ENCODE assay signal across 13 cellular contexts in the genomic region with DNA sequence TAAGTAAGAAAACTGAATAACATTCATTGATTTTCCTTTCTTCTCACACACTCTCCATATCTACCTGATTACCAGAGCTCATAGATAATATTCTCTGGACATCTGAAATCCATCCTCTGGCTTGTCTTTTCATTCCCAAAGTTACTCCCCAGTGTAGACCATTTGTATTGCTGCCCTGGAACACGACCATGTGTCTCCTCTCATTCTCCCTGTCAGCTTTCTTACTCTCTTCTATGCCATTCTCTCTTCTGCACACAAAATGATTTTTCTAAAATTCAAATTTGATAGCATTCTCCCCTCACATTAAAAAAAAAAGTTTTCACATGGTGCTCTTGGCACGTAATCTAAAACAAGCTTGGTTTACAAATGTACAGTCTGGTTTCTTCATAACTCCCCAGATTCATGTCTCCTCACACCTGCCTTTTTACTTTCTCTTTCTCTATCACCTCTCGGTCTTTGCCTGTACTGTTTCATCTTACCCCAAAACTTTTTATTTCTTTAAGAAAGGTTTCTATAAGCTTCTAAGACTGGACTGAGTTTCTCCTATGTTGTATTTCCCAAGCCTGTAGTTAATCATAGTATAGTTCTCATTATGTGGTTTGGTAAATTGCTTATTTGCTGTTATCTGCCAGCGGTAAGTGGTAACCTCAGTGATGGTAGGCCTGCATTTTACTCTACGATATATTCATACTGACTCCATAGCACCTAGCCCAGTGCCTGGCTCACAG. TPM values are rescaled to one million over a fixed set of nuclear protein-coding genes. Genes with fewer than 3 reads are reported as not detected.
A peak's percentile ranks its signal among the peaks of the same experiment; 100 is the strongest.
DNase-seq lines count a peak whose midpoint lies in the region; ATAC-seq, FAIRE-seq and TF ChIP-seq lines count a peak whose summit lies in the region.
"Had no signal": no experiment of that assay in that cellular context is flagged by ENCODE, and none has a peak within 500 bp of the region (broad histone marks: within the 10 kb centered on the region; RNA-seq: fewer than 3 reads in every experiment).

No MANE protein-coding gene starts in this region.

- TF ChIP-seq CTCF in KMS-11 (conservative IDR thresholded peaks at IDR 0.05; ENCODE audit: low read depth, low read length) (no peak), right lobe of liver (IDR thresholded peaks at IDR 0.05) (no peak), endodermal cell (conservative IDR thresholded peaks at IDR 0.05) (no peak)

- intact Hi-C loops in right lobe of liver (cut with DNase I), result no loop called here

- DNase-seq in H54 (ENCODE audit: insufficient read length, low spot score) (peak; percentile 4), right lobe of liver (no peak), endodermal cell (no peak), pons (ENCODE audit: low spot score) (no peak), NCI-H1092 treated with DMSO at 0.1 percent for 48 hours (lab: John Stamatoyannopoulos, UW) (no peak), hippocampal formation (lab: John Stamatoyannopoulos, UW) (no peak)
- DNase-seq: aorta, GDM1, IMR-90 had no signal

- no peaks in the 10 kb centered on the region for H3K9me3 Mint-ChIP-seq in endodermal cell

- peak overlapping the region; percentile 50; the same call in 1 of the 2 replicates for H3K9ac ChIP-seq in KMS-11
- H3K9ac ChIP-seq in endodermal cell (ENCODE audit: extremely low read depth, low read length, poor library complexity, severe bottlenecking), result no peak overlapping the region

- H3K4me1 ChIP-seq in KMS-11 (ENCODE audit: low read depth, poor library complexity, severe bottlenecking) (peaks cover 33% of the 10 kb centered on the region), right lobe of liver (peaks cover 0 to 37% (median 9%) of the 10 kb centered on the region in 4 donors), endodermal cell (ENCODE audit: control insufficient read depth, insufficient read depth, low read length) (no peaks in the 10 kb centered on the region)
- H3K4me1 ChIP-seq: right atrium auricular region had no signal

- H3K27ac ChIP-seq in KMS-11 (peak overlapping the region; percentile 68), right lobe of liver (peak overlapping the region; percentile 71 to 90 (median 77)), endodermal cell (ENCODE audit: low read depth, low read length) (no peak overlapping the region)
- H3K27ac ChIP-seq: right atrium auricular region had no signal

- H3K27me3 Mint-ChIP-seq in endodermal cell (ENCODE audit: insufficient read depth), result no peaks in the 10 kb centered on the region

- ATAC-seq in GM18517 (IDR thresholded peaks at IDR 0.05; ENCODE audit: unreplicated experiment), result peak; percentile 81
- ATAC-seq in right lobe of liver, result peak; percentile 80 to 90 (median 86)

- H4K20me1 ChIP-seq in KMS-11 (ENCODE audit: insufficient read depth), result no peaks in the 10 kb centered on the region

- H3K4me3 ChIP-seq in KMS-11 (IDR thresholded peaks at IDR 0.05; ENCODE audit: insufficient read depth, low read depth, low read length) (peak overlapping the region; percentile 95), right lobe of liver (peak overlapping the region; percentile 5 to 34 (median 33)), endodermal cell (ENCODE audit: low read length) (no peak overlapping the region)
- H3K4me3 ChIP-seq: right atrium auricular region had no signal

- no peak overlapping the region for H3K4me3 Mint-ChIP-seq in endodermal cell

- H3K9me3 ChIP-seq in right lobe of liver (no peaks in the 10 kb centered on the region), endodermal cell (ENCODE audit: control insufficient read depth, low read length) (no peaks in the 10 kb centered on the region)
- H3K9me3 ChIP-seq: right atrium auricular region had no signal

- no peaks in the 10 kb centered on the region for H3K4me1 Mint-ChIP-seq in endodermal cell

- 27% methylated on average over 5 of the region's 5 CpGs for WGBS in right lobe of liver (ENCODE audit: insufficient coverage, low coverage, low lambda C conversion rate, missing lambda C conversion rate)
- WGBS in endodermal cell (ENCODE audit: insufficient coverage in 1 of 2, insufficient read length in 1 of 2), 2 experiments, result 93 to 100% methylated on average over 2 to 5 of the region's 5 CpGs

- peak overlapping the region; percentile 62 for H2AFZ ChIP-seq in KMS-11 (ENCODE audit: low read depth)

- H3K27ac Mint-ChIP-seq in endodermal cell, result no peak overlapping the region

- H3K79me2 ChIP-seq in KMS-11 (ENCODE audit: insufficient read depth, low read depth), result no peaks in the 10 kb centered on the region

- H3K27me3 ChIP-seq in KMS-11 (ENCODE audit: insufficient read depth, low read depth) (no peaks in the 10 kb centered on the region), right lobe of liver (no peaks in the 10 kb centered on the region), endodermal cell (ENCODE audit: control insufficient read depth, insufficient read depth, low read length, poor library complexity, severe bottlenecking) (no peaks in the 10 kb centered on the region)
- H3K27me3 ChIP-seq: right atrium auricular region had no signal

- peak overlapping the region; percentile 78 for H3K4me2 ChIP-seq in KMS-11

- H3K36me3 ChIP-seq in KMS-11 (ENCODE audit: insufficient read depth) (no peaks in the 10 kb centered on the region), right lobe of liver (no peaks in the 10 kb centered on the region), endodermal cell (ENCODE audit: control insufficient read depth, insufficient read depth, low read length) (no peaks in the 10 kb centered on the region)
- H3K36me3 ChIP-seq: right atrium auricular region had no signal

- TF ChIP-seq POLR2A in H54 (IDR thresholded peaks at IDR 0.05; ENCODE audit: low read depth, low read length), result no peak
- TF ChIP-seq POLR2A in right lobe of liver (IDR thresholded peaks at IDR 0.05), result no peak

- peak; percentile 67 for FAIRE-seq in H54 (lab: Jason Lieb, UNC)

- no peaks in the 10 kb centered on the region for H3K36me3 Mint-ChIP-seq in endodermal cell (ENCODE audit: low read depth)

RNA-seq across cellular contexts. Expression of gene BCHE, which starts 31.2 kb away (rescaled TPM):
- total RNA-seq in right lobe of liver (10 to 100 TPM; 28.4 to 53.8 (median 34.4) TPM), endodermal cell (under 1 TPM; 0.69 to 0.79 TPM)
- polyA plus RNA-seq in endodermal cell (2013, experiment 1 of 2), result 55.9 TPM
- polyA plus RNA-seq in endodermal cell (2013, experiment 2 of 2), result 57.0 TPM
- total RNA-seq: T-helper 2 cell treated with Interferon-gamma antibody and Interleukin-4, amounts not matched to agents 100 ng/mL and 5 ng/mL, for 36 hours had no signal

Comparison
In these comparisons a context has a peak if more than half of its experiments do, and no peak if none do; other contexts are left out.
1. RNA of gene BCHE, which starts 31.2 kb away (total RNA-seq): 28.4 to 53.8 TPM in right lobe of liver; 0.69 to 0.79 TPM in endodermal cell; every median in the first group is over 10 times any median in the second.